Comparison of ENCODE assay signal across 10 cellular contexts in the genomic region with DNA sequence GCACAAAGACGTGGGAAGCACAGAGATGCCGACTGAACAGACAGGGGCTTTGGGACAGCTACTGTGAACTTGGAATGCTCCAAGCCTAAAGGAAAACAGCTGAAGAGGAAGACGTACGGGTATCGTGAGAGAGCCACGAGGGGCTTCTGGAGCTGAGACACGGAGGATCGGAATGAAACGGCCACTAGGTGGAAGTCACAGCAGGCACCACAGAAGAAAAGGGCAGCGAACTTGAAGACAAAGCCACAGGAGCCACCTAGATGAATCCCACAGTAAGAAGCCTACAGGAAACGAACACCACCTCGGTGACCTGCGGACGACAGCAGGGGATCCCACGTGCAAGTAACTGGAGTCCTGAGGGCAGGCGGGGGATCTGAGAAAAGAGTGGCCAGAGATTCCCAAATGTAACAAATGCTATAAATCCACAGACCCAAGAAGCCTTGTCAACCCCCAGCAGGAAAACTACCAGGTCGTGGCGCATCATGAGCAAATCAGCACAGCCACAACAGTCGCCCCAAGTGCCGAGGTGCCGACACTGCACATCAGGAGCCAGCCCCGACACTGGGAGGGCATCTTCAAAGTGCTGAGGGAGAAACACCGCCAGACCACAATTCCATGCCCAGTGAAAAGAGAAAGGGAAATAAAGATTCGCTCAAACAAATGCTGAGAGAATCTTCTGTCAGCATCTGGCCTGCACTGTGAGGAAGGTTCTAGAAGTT. TPM values are rescaled to one million over a fixed set of nuclear protein-coding genes. Genes with fewer than 3 reads are reported as not detected.
A peak's percentile ranks its signal among the peaks of the same experiment; 100 is the strongest.
DNase-seq lines count a peak whose midpoint lies in the region; ATAC-seq and TF ChIP-seq lines count a peak whose summit lies in the region.
"Had no signal": no experiment of that assay in that cellular context is flagged by ENCODE, and none has a peak within 500 bp of the region (broad histone marks: within the 10 kb centered on the region; RNA-seq: fewer than 3 reads in every experiment).

No MANE protein-coding gene starts in this region.

- DNase-seq in activated naive CD4-positive, alpha-beta T cell treated with anti-CD3 and anti-CD28 coated beads, Interleukin-2, amount 50 U/mL, for 16 hours, result no peak
- DNase-seq in T-helper 2 cell treated with Interferon-gamma antibody and Interleukin-4, amounts not matched to agents 5 μg/mL and 100 μg/mL, for 36 hours (ENCODE audit: low spot score), result no peak
- DNase-seq in fibroblast of villous mesenchyme (ENCODE audit: low read depth) (no peak), NCI-H345 (lab: John Stamatoyannopoulos, UW) (no peak)
- no peak for DNase-seq in activated effector memory CD4-positive, alpha-beta T cell treated with Interleukin-2 at 50 U/mL for 16 hours
- DNase-seq: C1 segment of cervical spinal cord, KG1 had no signal

- H3K36me3 Mint-ChIP-seq in activated naive CD4-positive, alpha-beta T cell treated with anti-CD3 and anti-CD28 coated beads, Interleukin-2, amount 50 U/mL, for 24 hours, result no peaks in the 10 kb centered on the region
- H3K36me3 Mint-ChIP-seq in T-helper 2 cell treated with Interferon-gamma antibody and Interleukin-4, amounts not matched to agents 5 μg/mL and 100 μg/mL, for 36 hours (ENCODE audit: low read depth), result peaks cover 6% of the 10 kb centered on the region

- no peak for ATAC-seq in HG02759 (IDR thresholded peaks at IDR 0.05; ENCODE audit: unreplicated experiment)

- no peaks in the 10 kb centered on the region for H3K27me3 ChIP-seq in thymus (ENCODE audit: control insufficient read depth, insufficient read depth)

- 95% methylated on average over 24 of the region's 24 CpGs for WGBS in thymus

- H3K27me3 Mint-ChIP-seq in activated naive CD4-positive, alpha-beta T cell treated with anti-CD3 and anti-CD28 coated beads, Interleukin-2, amount 50 U/mL, for 24 hours, result no peaks in the 10 kb centered on the region
- H3K27me3 Mint-ChIP-seq in T-helper 2 cell treated with Interferon-gamma antibody and Interleukin-4, amounts not matched to agents 5 μg/mL and 100 μg/mL, for 36 hours (ENCODE audit: low read depth), result no peaks in the 10 kb centered on the region

- H3K4me3 Mint-ChIP-seq in activated naive CD4-positive, alpha-beta T cell treated with anti-CD3 and anti-CD28 coated beads, Interleukin-2, amount 50 U/mL, for 24 hours, result no peak overlapping the region
- H3K4me3 Mint-ChIP-seq in T-helper 2 cell treated with Interferon-gamma antibody and Interleukin-4, amounts not matched to agents 5 μg/mL and 100 μg/mL, for 36 hours, result no peak overlapping the region

- no peak overlapping the region for H3K4me3 ChIP-seq in fibroblast of villous mesenchyme (ENCODE audit: low read depth, low read length)
- no peak overlapping the region for H3K4me3 ChIP-seq in thymus (ENCODE audit: low read length)

- H3K27ac Mint-ChIP-seq in activated naive CD4-positive, alpha-beta T cell treated with anti-CD3 and anti-CD28 coated beads, Interleukin-2, amount 50 U/mL, for 24 hours, result peak overlapping the region; percentile 68
- H3K27ac Mint-ChIP-seq in T-helper 2 cell treated with Interferon-gamma antibody and Interleukin-4, amounts not matched to agents 5 μg/mL and 100 μg/mL, for 36 hours, result peak overlapping the region; percentile 65

- no peaks in the 10 kb centered on the region for H3K9me3 ChIP-seq in thymus (ENCODE audit: control insufficient read depth)

- H3K9me3 Mint-ChIP-seq in activated naive CD4-positive, alpha-beta T cell treated with anti-CD3 and anti-CD28 coated beads, Interleukin-2, amount 50 U/mL, for 24 hours, result no peaks in the 10 kb centered on the region
- H3K9me3 Mint-ChIP-seq in T-helper 2 cell treated with Interferon-gamma antibody and Interleukin-4, amounts not matched to agents 5 μg/mL and 100 μg/mL, for 36 hours, result no peaks in the 10 kb centered on the region

- H3K36me3 ChIP-seq in thymus (ENCODE audit: control insufficient read depth, insufficient read depth), result no peaks in the 10 kb centered on the region

- peak overlapping the region; percentile 56 for H3K27ac ChIP-seq in thymus (ENCODE audit: low read depth)

- peaks cover 9% of the 10 kb centered on the region for H3K4me1 ChIP-seq in thymus (ENCODE audit: control insufficient read depth, insufficient read depth, low read length)

- TF ChIP-seq CTCF in fibroblast of villous mesenchyme (IDR thresholded peaks at IDR 0.05; ENCODE audit: insufficient read depth, low read depth, low read length), result peak; percentile 38

- H3K4me1 Mint-ChIP-seq in activated naive CD4-positive, alpha-beta T cell treated with anti-CD3 and anti-CD28 coated beads, Interleukin-2, amount 50 U/mL, for 24 hours, result peaks cover 64% of the 10 kb centered on the region
- peaks cover 50% of the 10 kb centered on the region for H3K4me1 Mint-ChIP-seq in T-helper 2 cell treated with Interferon-gamma antibody and Interleukin-4, amounts not matched to agents 5 μg/mL and 100 μg/mL, for 36 hours (ENCODE audit: low read depth)

RNA-seq across cellular contexts. Expression of a gene that starts 39.3 kb away (rescaled TPM):
- total RNA-seq in fibroblast of villous mesenchyme, result 25.4 and 48.4 TPM in 2 replicates
- 66.1 TPM for polyA plus RNA-seq in thymus

RNA-seq across cellular contexts. Expression of a gene that starts 44.7 kb away (rescaled TPM):
- 15.1 and 19.9 TPM in 2 replicates for total RNA-seq in fibroblast of villous mesenchyme
- 14.3 TPM for polyA plus RNA-seq in thymus

RNA-seq across cellular contexts. Expression of a gene that starts 58.0 kb away (rescaled TPM):
- total RNA-seq in fibroblast of villous mesenchyme, result 56.1 and 73.4 TPM in 2 replicates
- polyA plus RNA-seq in thymus, result 50.3 TPM
